In the genomic region with DNA sequence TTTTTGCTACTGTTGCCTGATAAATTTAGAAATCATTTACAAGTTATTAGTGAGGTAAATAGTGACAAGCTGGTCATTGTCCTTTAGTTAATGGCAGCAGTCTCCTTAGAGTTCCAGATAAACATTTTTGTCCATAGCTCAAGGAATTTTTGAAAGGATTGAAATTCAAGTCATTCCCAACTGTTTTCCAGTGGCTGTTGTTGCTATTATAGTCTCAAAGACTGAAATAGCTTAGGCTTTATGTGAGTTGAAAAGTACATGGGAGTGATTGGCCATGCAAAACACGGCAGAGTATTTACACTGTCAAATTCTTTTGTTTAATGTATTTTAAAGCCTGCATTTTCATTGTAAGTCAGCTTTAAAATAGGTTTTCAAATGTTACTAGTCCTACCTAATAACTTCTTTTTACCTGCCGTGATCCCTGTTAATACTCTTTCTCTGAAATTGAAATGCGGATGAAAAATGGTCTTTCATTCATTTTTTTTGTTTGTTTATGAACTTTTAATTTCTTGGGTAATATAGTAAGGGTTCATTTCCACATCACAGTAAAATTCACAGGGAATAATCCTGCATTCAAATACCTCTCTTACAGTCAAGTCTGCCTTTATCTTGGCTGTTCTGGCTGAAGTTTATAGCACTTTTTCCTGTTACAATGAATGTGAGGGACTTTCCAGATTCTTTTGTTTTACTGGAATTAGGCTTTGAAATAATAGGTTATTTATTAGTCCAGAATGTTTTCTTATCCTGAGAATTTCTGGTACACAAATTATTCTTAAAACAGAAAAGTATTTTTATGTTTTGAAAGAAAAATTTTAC, we compare ENCODE assay signal across 1 cellular context.
TF ChIP-seq lines count a peak whose summit lies in the region.

No MANE protein-coding gene starts in this region.

TF ChIP-seq in H1, 55 proteins besides CTCF, POLR2A, EP300 and RAD21:
- TF ChIP-seq, protein P1, sequence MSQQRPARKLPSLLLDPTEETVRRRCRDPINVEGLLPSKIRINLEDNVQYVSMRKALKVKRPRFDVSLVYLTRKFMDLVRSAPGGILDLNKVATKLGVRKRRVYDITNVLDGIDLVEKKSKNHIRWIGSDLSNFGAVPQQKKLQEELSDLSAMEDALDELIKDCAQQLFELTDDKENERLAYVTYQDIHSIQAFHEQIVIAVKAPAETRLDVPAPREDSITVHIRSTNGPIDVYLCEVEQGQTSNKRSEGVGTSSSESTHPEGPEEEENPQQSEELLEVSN (IDR thresholded peaks at IDR 0.05): no peak
- TF ChIP-seq CTBP2 (IDR thresholded peaks at IDR 0.05; ENCODE audit: borderline replicate concordance, insufficient read depth, insufficient read length, low read length) (no peak), EGR1 (IDR thresholded peaks at IDR 0.05; ENCODE audit: borderline replicate concordance, low read depth, low read length) (no peak), SUZ12 (IDR thresholded peaks at IDR 0.05; ENCODE audit: low read length) (no peak), EZH2 (IDR thresholded peaks at IDR 0.05; ENCODE audit: low read depth, low read length, severe bottlenecking) (no peak), PHF8 (conservative IDR thresholded peaks at IDR 0.05; ENCODE audit: low read depth, low read length) (no peak), SAP30 (IDR thresholded peaks at IDR 0.05; ENCODE audit: insufficient read depth, insufficient replicate concordance, low read length) (no peak), SIN3A (conservative IDR thresholded peaks at IDR 0.05 in 1 of 2, IDR thresholded peaks at IDR 0.05 in 1 of 2; ENCODE audit: low read depth in 1 of 2, low read length in 2 of 2) (no peak), RBBP5 (IDR thresholded peaks at IDR 0.05; ENCODE audit: borderline replicate concordance, low read depth, low read length) (no peak), HDAC6 (IDR thresholded peaks at IDR 0.05; ENCODE audit: low read depth, low read length) (no peak), TCF12 (IDR thresholded peaks at IDR 0.05; ENCODE audit: low read depth, low read length) (no peak), CBX5 (IDR thresholded peaks at IDR 0.05; ENCODE audit: low read depth, low read length) (no peak)
- TF ChIP-seq, protein P2, sequence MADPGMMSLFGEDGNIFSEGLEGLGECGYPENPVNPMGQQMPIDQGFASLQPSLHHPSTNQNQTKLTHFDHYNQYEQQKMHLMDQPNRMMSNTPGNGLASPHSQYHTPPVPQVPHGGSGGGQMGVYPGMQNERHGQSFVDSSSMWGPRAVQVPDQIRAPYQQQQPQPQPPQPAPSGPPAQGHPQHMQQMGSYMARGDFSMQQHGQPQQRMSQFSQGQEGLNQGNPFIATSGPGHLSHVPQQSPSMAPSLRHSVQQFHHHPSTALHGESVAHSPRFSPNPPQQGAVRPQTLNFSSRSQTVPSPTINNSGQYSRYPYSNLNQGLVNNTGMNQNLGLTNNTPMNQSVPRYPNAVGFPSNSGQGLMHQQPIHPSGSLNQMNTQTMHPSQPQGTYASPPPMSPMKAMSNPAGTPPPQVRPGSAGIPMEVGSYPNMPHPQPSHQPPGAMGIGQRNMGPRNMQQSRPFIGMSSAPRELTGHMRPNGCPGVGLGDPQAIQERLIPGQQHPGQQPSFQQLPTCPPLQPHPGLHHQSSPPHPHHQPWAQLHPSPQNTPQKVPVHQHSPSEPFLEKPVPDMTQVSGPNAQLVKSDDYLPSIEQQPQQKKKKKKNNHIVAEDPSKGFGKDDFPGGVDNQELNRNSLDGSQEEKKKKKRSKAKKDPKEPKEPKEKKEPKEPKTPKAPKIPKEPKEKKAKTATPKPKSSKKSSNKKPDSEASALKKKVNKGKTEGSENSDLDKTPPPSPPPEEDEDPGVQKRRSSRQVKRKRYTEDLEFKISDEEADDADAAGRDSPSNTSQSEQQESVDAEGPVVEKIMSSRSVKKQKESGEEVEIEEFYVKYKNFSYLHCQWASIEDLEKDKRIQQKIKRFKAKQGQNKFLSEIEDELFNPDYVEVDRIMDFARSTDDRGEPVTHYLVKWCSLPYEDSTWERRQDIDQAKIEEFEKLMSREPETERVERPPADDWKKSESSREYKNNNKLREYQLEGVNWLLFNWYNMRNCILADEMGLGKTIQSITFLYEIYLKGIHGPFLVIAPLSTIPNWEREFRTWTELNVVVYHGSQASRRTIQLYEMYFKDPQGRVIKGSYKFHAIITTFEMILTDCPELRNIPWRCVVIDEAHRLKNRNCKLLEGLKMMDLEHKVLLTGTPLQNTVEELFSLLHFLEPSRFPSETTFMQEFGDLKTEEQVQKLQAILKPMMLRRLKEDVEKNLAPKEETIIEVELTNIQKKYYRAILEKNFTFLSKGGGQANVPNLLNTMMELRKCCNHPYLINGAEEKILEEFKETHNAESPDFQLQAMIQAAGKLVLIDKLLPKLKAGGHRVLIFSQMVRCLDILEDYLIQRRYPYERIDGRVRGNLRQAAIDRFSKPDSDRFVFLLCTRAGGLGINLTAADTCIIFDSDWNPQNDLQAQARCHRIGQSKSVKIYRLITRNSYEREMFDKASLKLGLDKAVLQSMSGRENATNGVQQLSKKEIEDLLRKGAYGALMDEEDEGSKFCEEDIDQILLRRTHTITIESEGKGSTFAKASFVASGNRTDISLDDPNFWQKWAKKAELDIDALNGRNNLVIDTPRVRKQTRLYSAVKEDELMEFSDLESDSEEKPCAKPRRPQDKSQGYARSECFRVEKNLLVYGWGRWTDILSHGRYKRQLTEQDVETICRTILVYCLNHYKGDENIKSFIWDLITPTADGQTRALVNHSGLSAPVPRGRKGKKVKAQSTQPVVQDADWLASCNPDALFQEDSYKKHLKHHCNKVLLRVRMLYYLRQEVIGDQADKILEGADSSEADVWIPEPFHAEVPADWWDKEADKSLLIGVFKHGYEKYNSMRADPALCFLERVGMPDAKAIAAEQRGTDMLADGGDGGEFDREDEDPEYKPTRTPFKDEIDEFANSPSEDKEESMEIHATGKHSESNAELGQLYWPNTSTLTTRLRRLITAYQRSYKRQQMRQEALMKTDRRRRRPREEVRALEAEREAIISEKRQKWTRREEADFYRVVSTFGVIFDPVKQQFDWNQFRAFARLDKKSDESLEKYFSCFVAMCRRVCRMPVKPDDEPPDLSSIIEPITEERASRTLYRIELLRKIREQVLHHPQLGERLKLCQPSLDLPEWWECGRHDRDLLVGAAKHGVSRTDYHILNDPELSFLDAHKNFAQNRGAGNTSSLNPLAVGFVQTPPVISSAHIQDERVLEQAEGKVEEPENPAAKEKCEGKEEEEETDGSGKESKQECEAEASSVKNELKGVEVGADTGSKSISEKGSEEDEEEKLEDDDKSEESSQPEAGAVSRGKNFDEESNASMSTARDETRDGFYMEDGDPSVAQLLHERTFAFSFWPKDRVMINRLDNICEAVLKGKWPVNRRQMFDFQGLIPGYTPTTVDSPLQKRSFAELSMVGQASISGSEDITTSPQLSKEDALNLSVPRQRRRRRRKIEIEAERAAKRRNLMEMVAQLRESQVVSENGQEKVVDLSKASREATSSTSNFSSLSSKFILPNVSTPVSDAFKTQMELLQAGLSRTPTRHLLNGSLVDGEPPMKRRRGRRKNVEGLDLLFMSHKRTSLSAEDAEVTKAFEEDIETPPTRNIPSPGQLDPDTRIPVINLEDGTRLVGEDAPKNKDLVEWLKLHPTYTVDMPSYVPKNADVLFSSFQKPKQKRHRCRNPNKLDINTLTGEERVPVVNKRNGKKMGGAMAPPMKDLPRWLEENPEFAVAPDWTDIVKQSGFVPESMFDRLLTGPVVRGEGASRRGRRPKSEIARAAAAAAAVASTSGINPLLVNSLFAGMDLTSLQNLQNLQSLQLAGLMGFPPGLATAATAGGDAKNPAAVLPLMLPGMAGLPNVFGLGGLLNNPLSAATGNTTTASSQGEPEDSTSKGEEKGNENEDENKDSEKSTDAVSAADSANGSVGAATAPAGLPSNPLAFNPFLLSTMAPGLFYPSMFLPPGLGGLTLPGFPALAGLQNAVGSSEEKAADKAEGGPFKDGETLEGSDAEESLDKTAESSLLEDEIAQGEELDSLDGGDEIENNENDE (IDR thresholded peaks at IDR 0.05; ENCODE audit: insufficient replicate concordance, low read length): no peak
